Comparison of ENCODE assay signal across 13 cellular contexts in genomic region chr11:69721745-69722144, GRCh38. TPM values are rescaled to one million over a fixed set of nuclear protein-coding genes. Genes with fewer than 3 reads are reported as not detected.
A peak's percentile ranks its signal among the peaks of the same experiment; 100 is the strongest.
DNase-seq lines count a peak whose midpoint lies in the region; ATAC-seq and TF ChIP-seq lines count a peak whose summit lies in the region.
"Had no signal": no experiment of that assay in that cellular context is flagged by ENCODE, and none has a peak within 500 bp of the region (broad histone marks: within the 10 kb centered on the region; RNA-seq: fewer than 3 reads in every experiment).

No MANE protein-coding gene starts in this region.

- TF ChIP-seq CTCF in Caco-2 (IDR thresholded peaks at IDR 0.05; ENCODE audit: insufficient read depth in 1 of 2, low read depth in 1 of 2, low read length in 1 of 2, severe bottlenecking in 1 of 2, unreplicated experiment in 1 of 2) (peak; percentile 39 to 64), WERI-Rb-1 (IDR thresholded peaks at IDR 0.05; ENCODE audit: low read depth, low read length) (peak; percentile 58), liver (IDR thresholded peaks at IDR 0.05; ENCODE audit: low read depth, low read length, missing input control) (peak; percentile 30)

- DNase-seq in Caco-2 (peak in 1 of 2 experiments; percentile 44), HT-29 (ENCODE audit: low spot score) (peak; percentile 77), WERI-Rb-1 (peak; percentile 20)
- no peak for DNase-seq in activated effector memory CD4-positive, alpha-beta T cell treated with Interleukin-2 at 50 U/mL for 16 hours
- DNase-seq: activated T-cell treated with anti-CD3 and anti-CD28 coated beads, Interleukin-2, amount 50 U/mL, for 1 hour; NCI-H446; stimulated activated CD4-positive, alpha-beta T cell treated with anti-CD3 and anti-CD28 coated beads, Interleukin-2, amount 100 ng/mL, for 48 hours; T-helper 2 cell had no signal

- no peaks in the 10 kb centered on the region for H3K4me1 Mint-ChIP-seq in Caco-2 (ENCODE audit: low read depth, unreplicated experiment)

- H3K4me3 Mint-ChIP-seq in Caco-2 (ENCODE audit: unreplicated experiment): no peak overlapping the region

- H3K4me1 ChIP-seq in Caco-2 (peaks cover 7% of the 10 kb centered on the region; the same call in 1 of the 2 replicates), liver (ENCODE audit: control insufficient read depth in 4 of 4, insufficient read depth in 4 of 4, low read length in 3 of 4) (no peaks in the 10 kb centered on the region)

- H3K36me3 ChIP-seq in Caco-2 (ENCODE audit: control insufficient read depth, insufficient read depth, low read length): no peaks in the 10 kb centered on the region
- H3K36me3 ChIP-seq in WERI-Rb-1: no peaks in the 10 kb centered on the region
- no peaks in the 10 kb centered on the region for H3K36me3 ChIP-seq in liver (ENCODE audit: control insufficient read depth in 4 of 4, insufficient read depth in 3 of 4, low read depth in 1 of 4, low read length in 3 of 4)

- peaks cover 5% of the 10 kb centered on the region for H3K27me3 Mint-ChIP-seq in Caco-2 (ENCODE audit: insufficient read depth, unreplicated experiment)

- POLR2A ChIA-PET in Caco-2 (lab: Charles Lee): no interaction called here

- 32% methylated on average over 9 of the region's 9 CpGs for WGBS in liver

- intact Hi-C loops in Caco-2 (cut with micrococcal nuclease; ENCODE audit: unreplicated experiment): loop anchor here (1.0 kb wide), 1 partner anchor 167 kb away; no protein-coding TSS in a partner anchor

- H3K4me3 ChIP-seq in Caco-2 (ENCODE audit: low read depth, low read length) (no peak overlapping the region), WERI-Rb-1 (ENCODE audit: low read depth, low read length) (no peak overlapping the region), liver (ENCODE audit: low read depth in 1 of 3, low read length in 3 of 3) (no peak overlapping the region)

- no peak overlapping the region for H3K27ac Mint-ChIP-seq in Caco-2 (ENCODE audit: unreplicated experiment)

- no peaks in the 10 kb centered on the region for H3K36me3 Mint-ChIP-seq in Caco-2 (ENCODE audit: insufficient read depth, unreplicated experiment)

- no peak overlapping the region for H3K9ac ChIP-seq in liver (ENCODE audit: low read depth in 1 of 2, low read length in 2 of 2)

- no peaks in the 10 kb centered on the region for H3K27me3 ChIP-seq in Caco-2 (replicated peaks; ENCODE audit: control insufficient read depth, insufficient read depth, low read length)
- no peaks in the 10 kb centered on the region for H3K27me3 ChIP-seq in WERI-Rb-1 (ENCODE audit: insufficient read depth, low read depth, severe bottlenecking)
- peaks cover 0 to 7% (median 1%) of the 10 kb centered on the region in 4 donors for H3K27me3 ChIP-seq in liver (ENCODE audit: control insufficient read depth in 4 of 4, insufficient read depth in 4 of 4, low read length in 3 of 4)

- TF ChIP-seq RAD21 in liver (IDR thresholded peaks at IDR 0.05): peak; percentile 67 to 69

- CTCF ChIA-PET in Caco-2 (lab: Charles Lee): interaction anchor here (0.7 kb wide), 1 partner anchor 13 kb away, joined by 3 read pairs; no protein-coding TSS in a partner anchor

- no TSS peak for BruUV-seq in Caco-2 (replicated peaks; lab: Mats Ljungman, UMichigan)

- H3K9me3 Mint-ChIP-seq in Caco-2 (ENCODE audit: unreplicated experiment): no peaks in the 10 kb centered on the region

- H3K27ac ChIP-seq in WERI-Rb-1 (no peak overlapping the region), liver (ENCODE audit: low read depth in 1 of 2, low read length in 2 of 2) (no peak overlapping the region)

- ATAC-seq in GM21360 (IDR thresholded peaks at IDR 0.05; ENCODE audit: unreplicated experiment) (no peak), GM19463 (IDR thresholded peaks at IDR 0.05; ENCODE audit: unreplicated experiment) (no peak), GM21423 (IDR thresholded peaks at IDR 0.05; ENCODE audit: unreplicated experiment) (no peak)

- H3K9me3 ChIP-seq in Caco-2: no peaks in the 10 kb centered on the region
- no peaks in the 10 kb centered on the region for H3K9me3 ChIP-seq in WERI-Rb-1 (ENCODE audit: severe bottlenecking)
- no peaks in the 10 kb centered on the region for H3K9me3 ChIP-seq in liver (ENCODE audit: control insufficient read depth in 4 of 4, low read length in 3 of 4)

TF ChIP-seq in liver, 16 proteins besides CTCF, POLR2A, EP300 and RAD21:
- no peak for TF ChIP-seq YY1 (IDR thresholded peaks at IDR 0.05)
- no peak for TF ChIP-seq SP1 (IDR thresholded peaks at IDR 0.05)
- no peak for TF ChIP-seq MAX (IDR thresholded peaks at IDR 0.05)
- TF ChIP-seq HNF4G (IDR thresholded peaks at IDR 0.05): no peak
- TF ChIP-seq ZBTB33 (IDR thresholded peaks at IDR 0.05): no peak
- TF ChIP-seq REST (IDR thresholded peaks at IDR 0.05): no peak
- TF ChIP-seq RXRA (IDR thresholded peaks at IDR 0.05): no peak
- no peak for TF ChIP-seq GABPA (IDR thresholded peaks at IDR 0.05 in 1 of 2, conservative IDR thresholded peaks at IDR 0.05 in 1 of 2)
- no peak for TF ChIP-seq JUND (IDR thresholded peaks at IDR 0.05)
- TF ChIP-seq FOXA1 (IDR thresholded peaks at IDR 0.05): no peak
- TF ChIP-seq TAF1 (conservative IDR thresholded peaks at IDR 0.05): no peak
- no peak for TF ChIP-seq ATF3 (IDR thresholded peaks at IDR 0.05)
- no peak for TF ChIP-seq HNF4A (conservative IDR thresholded peaks at IDR 0.05)
- no peak for TF ChIP-seq EGR1 (IDR thresholded peaks at IDR 0.05; ENCODE audit: low read depth in 2 of 2)
- TF ChIP-seq NR2F2 (IDR thresholded peaks at IDR 0.05): no peak
- no peak for TF ChIP-seq FOXA2 (IDR thresholded peaks at IDR 0.05)
TF ChIP-seq in liver: peak in this region for 0.

RNA-seq across cellular contexts. Expression of gene FGF19, which starts 17.9 kb away (rescaled TPM):
- total RNA-seq in Caco-2 (2022): 1.1 and 1.7 TPM in 2 replicates
- 117 and 131 TPM in 2 replicates for total RNA-seq in HT-29 (2014; rRNA removed; shearing (Covaris generic))
- total RNA-seq in liver: not detected
- polyA plus RNA-seq in liver: under 1 TPM in 1 of 2 donors, not detected in 1; 0.09 TPM
- total RNA-seq: subcutaneous adipose tissue had no signal

RNA-seq across cellular contexts. Expression of gene LTO1, which starts 46.6 kb away (rescaled TPM):
- 49.3 and 51.3 TPM in 2 replicates for total RNA-seq in Caco-2 (2022)
- 31.7 and 40.1 TPM in 2 replicates for total RNA-seq in HT-29 (2014; rRNA removed; shearing (Covaris generic))
- total RNA-seq in liver: 10 to 100 TPM in 1 of 2 donors, 1 to 10 TPM in 1; 8.3 to 12.3 TPM
- polyA plus RNA-seq in liver: 1 to 10 TPM; 4.9 to 6.4 TPM

RNA-seq across cellular contexts. Expression of gene FGF4, which starts 53.4 kb away (rescaled TPM):
- total RNA-seq in Caco-2 (2022): not detected in 2 replicates
- total RNA-seq in HT-29 (2014; rRNA removed; shearing (Covaris generic)): not detected in 2 replicates
- not detected for total RNA-seq in liver
- polyA plus RNA-seq in liver: not detected
- total RNA-seq: subcutaneous adipose tissue had no signal

Comparison
In these comparisons a context has a peak if more than half of its experiments do, and no peak if none do; other contexts are left out.
1. RNA of gene FGF19, which starts 17.9 kb away (total RNA-seq): 117 to 131 TPM in HT-29; 1.1 to 1.7 TPM in Caco-2 and not detected in liver; every median in the first group is over 10 times any median in the second.
2. Peak in every context shown above with its lines, with median percentiles within 50 percentile points of each other: CTCF ChIP-seq.